1 cellular context compared by ENCODE assay signal in the genomic region with DNA sequence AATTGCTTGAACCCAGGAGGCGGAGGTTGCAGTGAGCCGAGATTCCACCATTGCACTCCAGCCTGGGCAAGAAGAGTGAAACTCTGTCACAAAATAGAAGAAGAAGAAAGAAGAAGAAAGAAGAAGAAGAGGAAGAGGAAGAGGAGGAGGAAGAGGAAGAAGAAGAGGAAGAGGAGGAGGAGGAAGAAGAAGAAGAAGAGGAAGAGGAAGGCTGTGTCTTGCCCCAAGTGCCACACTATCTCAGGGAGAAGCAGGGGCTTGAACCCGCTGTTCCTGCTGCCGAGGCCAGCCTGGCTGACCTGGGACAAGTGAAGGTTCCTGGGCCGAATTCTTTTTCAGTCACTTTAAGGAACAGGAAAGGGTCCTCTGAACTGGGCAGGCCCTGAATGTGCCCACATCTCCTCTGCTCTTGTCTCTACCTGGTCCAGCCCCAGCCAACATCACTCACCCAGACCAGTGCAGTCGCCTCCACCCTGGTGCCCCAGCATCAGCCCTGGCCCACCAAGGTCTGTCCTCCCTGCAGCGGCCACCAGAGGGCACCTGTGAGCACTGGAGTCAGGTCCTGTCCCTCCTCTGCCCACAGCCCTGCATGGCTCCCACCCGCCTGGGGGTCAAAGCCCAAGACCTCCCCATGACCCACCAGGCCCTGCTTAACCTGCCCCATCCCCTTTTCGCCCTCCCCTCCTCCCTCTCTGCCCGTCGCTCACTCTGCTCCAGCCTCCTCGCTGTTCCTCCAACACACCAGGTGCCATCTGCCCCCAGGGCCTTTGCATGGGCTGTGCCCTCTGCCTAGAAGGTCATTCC.
TF ChIP-seq lines count a peak whose summit lies in the region.

No MANE protein-coding gene starts in this region.

TF ChIP-seq in K562, 482 proteins besides CTCF, POLR2A, EP300 and RAD21 (continued from another document):
- TF ChIP-seq ZBTB34 (CRISPR knock-in tag; IDR thresholded peaks at IDR 0.05) (no peak), ARID2 (IDR thresholded peaks at IDR 0.05) (0 out of 2 replicates have a peak, but pooled peaks have one; percentile 31), ELF4 (CRISPR knock-in tag; IDR thresholded peaks at IDR 0.05) (0 out of 2 replicates have a peak, but pooled peaks have one; percentile 14), RCOR1 (IDR thresholded peaks at IDR 0.05; ENCODE audit: borderline replicate concordance in 1 of 2, low read depth in 2 of 2, low read length in 2 of 2) (peak; percentile 18 to 51; a peak in 1 of 4 replicates), SMC3 (conservative IDR thresholded peaks at IDR 0.05; ENCODE audit: insufficient read depth, low read depth, low read length) (peak; percentile 81), RBM25 (IDR thresholded peaks at IDR 0.05; ENCODE audit: low read depth, low read length, severe bottlenecking) (peak; percentile 61), MAX (CRISPR knock-in tag; IDR thresholded peaks at IDR 0.05) (0 out of 2 replicates have a peak, but pooled peaks have one; percentile 28), CREB1 (IDR thresholded peaks at IDR 0.05) (no peak), CREB1 (CRISPR knock-in tag; IDR thresholded peaks at IDR 0.05) (no peak), ESRRA (IDR thresholded peaks at IDR 0.05; ENCODE audit: borderline replicate concordance, low read depth) (peak; percentile 93), ZNF184 (CRISPR knock-in tag; IDR thresholded peaks at IDR 0.05) (no peak), GABPB1 (CRISPR knock-in tag; IDR thresholded peaks at IDR 0.05) (peak; percentile 41; the same call in 1 of the 2 replicates), ZBTB7A (IDR thresholded peaks at IDR 0.05; ENCODE audit: borderline replicate concordance, control insufficient read depth, low read depth, low read length) (peak; percentile 80; the same call in 1 of the 2 replicates), TSC22D4 (tag; IDR thresholded peaks at IDR 0.05) (no peak), HDGF (IDR thresholded peaks at IDR 0.05) (peak; percentile 98), KDM5B (IDR thresholded peaks at IDR 0.05; ENCODE audit: insufficient replicate concordance, low read depth, low read length) (no peak), GABPB2 (CRISPR knock-in tag; conservative IDR thresholded peaks at IDR 0.05) (no peak), ZNF384 (IDR thresholded peaks at IDR 0.05; ENCODE audit: low read depth, low read length) (peak; percentile 58; the same call in 1 of the 2 replicates), SP1 (CRISPR knock-in tag; IDR thresholded peaks at IDR 0.05) (peak; percentile 26; the same call in 1 of the 2 replicates), TOE1 (IDR thresholded peaks at IDR 0.05; ENCODE audit: borderline replicate concordance) (0 out of 2 replicates have a peak, but pooled peaks have one; percentile 38), TOE1 (CRISPR knock-in tag; IDR thresholded peaks at IDR 0.05; ENCODE audit: borderline replicate concordance, low read depth) (no peak), GATAD2A (IDR thresholded peaks at IDR 0.05) (peak; percentile 81), NFIC (IDR thresholded peaks at IDR 0.05) (peak; percentile 18; the same call in 1 of the 2 replicates), ZFP36 (IDR thresholded peaks at IDR 0.05; ENCODE audit: low read depth, low read length, partially characterized antibody) (peak; percentile 90), RBFOX2 (IDR thresholded peaks at IDR 0.05; ENCODE audit: low read depth, low read length) (0 out of 2 replicates have a peak, but pooled peaks have one; percentile 35), RB1 (IDR thresholded peaks at IDR 0.05; ENCODE audit: low read depth) (peak; percentile 51; the same call in 1 of the 2 replicates), GATA2 (CRISPR knock-in tag; IDR thresholded peaks at IDR 0.05) (no peak), FIP1L1 (IDR thresholded peaks at IDR 0.05; ENCODE audit: low read depth, low read length, poor library complexity, severe bottlenecking) (no peak), ARID1B (IDR thresholded peaks at IDR 0.05) (peak; percentile 28; the same call in 1 of the 2 replicates), HDAC1 (IDR thresholded peaks at IDR 0.05) (peak in 1 of 2 experiments; percentile 79; a peak in 2 of 4 replicates), HLTF (IDR thresholded peaks at IDR 0.05) (peak; percentile 94), BHLHE40 (IDR thresholded peaks at IDR 0.05; ENCODE audit: low read length) (0 out of 2 replicates have a peak, but pooled peaks have one; percentile 31), SMARCA5 (IDR thresholded peaks at IDR 0.05) (peak; percentile 100), ZFP30 (CRISPR knock-in tag; IDR thresholded peaks at IDR 0.05; ENCODE audit: borderline replicate concordance) (no peak), NCOA1 (IDR thresholded peaks at IDR 0.05; ENCODE audit: low read depth) (peak; percentile 59; the same call in 1 of the 2 replicates)
- TF ChIP-seq, protein P1, sequence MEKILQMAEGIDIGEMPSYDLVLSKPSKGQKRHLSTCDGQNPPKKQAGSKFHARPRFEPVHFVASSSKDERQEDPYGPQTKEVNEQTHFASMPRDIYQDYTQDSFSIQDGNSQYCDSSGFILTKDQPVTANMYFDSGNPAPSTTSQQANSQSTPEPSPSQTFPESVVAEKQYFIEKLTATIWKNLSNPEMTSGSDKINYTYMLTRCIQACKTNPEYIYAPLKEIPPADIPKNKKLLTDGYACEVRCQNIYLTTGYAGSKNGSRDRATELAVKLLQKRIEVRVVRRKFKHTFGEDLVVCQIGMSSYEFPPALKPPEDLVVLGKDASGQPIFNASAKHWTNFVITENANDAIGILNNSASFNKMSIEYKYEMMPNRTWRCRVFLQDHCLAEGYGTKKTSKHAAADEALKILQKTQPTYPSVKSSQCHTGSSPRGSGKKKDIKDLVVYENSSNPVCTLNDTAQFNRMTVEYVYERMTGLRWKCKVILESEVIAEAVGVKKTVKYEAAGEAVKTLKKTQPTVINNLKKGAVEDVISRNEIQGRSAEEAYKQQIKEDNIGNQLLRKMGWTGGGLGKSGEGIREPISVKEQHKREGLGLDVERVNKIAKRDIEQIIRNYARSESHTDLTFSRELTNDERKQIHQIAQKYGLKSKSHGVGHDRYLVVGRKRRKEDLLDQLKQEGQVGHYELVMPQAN (IDR thresholded peaks at IDR 0.05; ENCODE audit: borderline replicate concordance) = peak; percentile 46; the same call in 1 of the 2 replicates
- TF ChIP-seq, protein P2, sequence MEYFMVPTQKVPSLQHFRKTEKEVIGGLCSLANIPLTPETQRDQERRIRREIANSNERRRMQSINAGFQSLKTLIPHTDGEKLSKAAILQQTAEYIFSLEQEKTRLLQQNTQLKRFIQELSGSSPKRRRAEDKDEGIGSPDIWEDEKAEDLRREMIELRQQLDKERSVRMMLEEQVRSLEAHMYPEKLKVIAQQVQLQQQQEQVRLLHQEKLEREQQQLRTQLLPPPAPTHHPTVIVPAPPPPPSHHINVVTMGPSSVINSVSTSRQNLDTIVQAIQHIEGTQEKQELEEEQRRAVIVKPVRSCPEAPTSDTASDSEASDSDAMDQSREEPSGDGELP (CRISPR knock-in tag; IDR thresholded peaks at IDR 0.05; ENCODE audit: borderline replicate concordance) = peak; percentile 47; the same call in 1 of the 2 replicates
